Comparison of ENCODE assay signal across 16 cellular contexts in the genomic region with DNA sequence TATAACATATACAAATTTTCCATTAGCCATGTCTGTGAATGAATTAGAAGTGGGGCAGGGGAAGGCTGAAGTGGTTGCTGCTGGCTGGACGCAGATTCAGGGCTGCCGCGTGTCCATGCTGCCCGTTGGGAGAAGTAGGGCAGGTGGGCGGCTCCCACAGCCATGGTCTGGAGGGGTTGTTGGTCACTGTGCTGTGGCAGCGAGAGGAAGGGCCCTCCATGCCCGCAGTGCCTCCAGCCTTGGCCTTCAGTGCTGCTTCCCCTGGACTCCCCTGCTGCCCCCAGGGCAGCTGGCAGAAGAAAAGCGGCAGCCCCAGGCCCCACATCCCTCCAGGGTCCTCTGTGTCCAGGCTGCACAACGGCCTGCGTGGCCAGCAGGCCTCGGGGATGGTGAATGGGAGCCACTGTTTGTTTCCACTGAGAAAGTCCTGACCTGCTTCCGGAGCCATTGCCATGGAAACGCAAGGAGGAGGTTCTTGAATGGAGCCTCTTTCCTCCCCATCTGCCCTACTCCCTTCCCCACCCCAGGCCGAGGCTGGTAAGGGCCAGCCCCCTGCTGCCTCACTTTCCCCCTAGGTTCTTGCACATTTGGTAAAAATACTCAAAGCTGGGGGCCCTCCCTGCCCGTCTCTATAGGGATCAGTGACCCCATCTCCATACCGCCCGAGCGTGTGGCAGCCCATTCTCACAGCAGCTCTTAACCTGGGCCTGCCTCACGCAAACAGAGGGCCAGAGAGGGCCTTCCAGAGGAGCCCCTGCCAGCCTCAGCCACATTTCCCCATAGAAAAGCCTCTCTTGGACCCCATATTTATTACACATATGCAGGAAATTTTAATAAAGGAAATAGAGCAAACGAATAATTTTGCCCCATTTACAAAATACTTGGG.
DNase-seq lines count a peak whose midpoint lies in the region; ATAC-seq lines count a peak whose summit lies in the region.
"Had no signal": no experiment of that assay in that cellular context is flagged by ENCODE, and none has a peak within 500 bp of the region (broad histone marks: within the 10 kb centered on the region; RNA-seq: fewer than 3 reads in every experiment).

No MANE protein-coding gene starts in this region.

- H3K36me3 ChIP-seq in aorta (ENCODE audit: control insufficient read depth in 1 of 2, insufficient read depth in 2 of 2, low read length in 1 of 2): no peaks in the 10 kb centered on the region
- H3K36me3 ChIP-seq: pancreas had no signal

- 81 to 83% methylated on average over 20 of the region's 20 CpGs for WGBS in aorta, 2 donors

- peak; percentile 40 for ATAC-seq in aorta (ENCODE audit: low FRiP score)
- no peak for ATAC-seq in HG02885 (IDR thresholded peaks at IDR 0.05; ENCODE audit: poor library complexity, unreplicated experiment)
- ATAC-seq in HG03432 (IDR thresholded peaks at IDR 0.05; ENCODE audit: unreplicated experiment): no peak
- ATAC-seq: pancreas had no signal

- intact Hi-C loops in aorta (cut with DNase I): no loop called here

- no peak overlapping the region for H3K27ac ChIP-seq in aorta (ENCODE audit: low read depth in 1 of 2, low read length in 2 of 2)
- H3K27ac ChIP-seq: pancreas had no signal

- H3K27me3 ChIP-seq in aorta (ENCODE audit: control insufficient read depth in 1 of 2, insufficient read depth in 2 of 2, low read length in 1 of 2): no peaks in the 10 kb centered on the region
- H3K27me3 ChIP-seq: esophagus muscularis mucosa, pancreas had no signal

- DNase-seq in NCI-H748 (lab: John Stamatoyannopoulos, UW; ENCODE audit: unreplicated experiment) (peak; percentile 12), NCI-H748 treated with DMSO at 0.1 percent for 48 hours (lab: John Stamatoyannopoulos, UW) (no peak), epidermal melanocyte (ENCODE audit: insufficient read length, low spot score) (peak; percentile 55), lung microvascular endothelial cell (ENCODE audit: low read depth in 2 of 2) (peak; percentile 73 to 83), aorta (no peak)
- DNase-seq in stimulated activated CD4-positive, alpha-beta T cell treated with anti-CD3 and anti-CD28 coated beads, Interleukin-2, amount 100 ng/mL, for 24 hours: no peak
- DNase-seq: activated CD4-positive, alpha-beta T cell treated with anti-CD3 and anti-CD28 coated beads, Interleukin-2, amount 10 ng/mL, durations not matched to agents 7 days and 5 days; activated naive CD8-positive, alpha-beta T cell treated with anti-CD3 and anti-CD28 coated beads, Interleukin-2, amount 10 ng/mL, durations not matched to agents 7 days and 5 days; activated T-cell treated with anti-CD3 and anti-CD28 coated beads, Interleukin-2, amount 50 U/mL, for 24 hours; CD4-positive, CD25-positive, alpha-beta regulatory T cell; NCI-H2227 treated with DMSO at 0.1 percent for 48 hours; pancreas; SHP77 treated with DMSO at 0.1 percent for 48 hours had no signal

- no peaks in the 10 kb centered on the region for H3K9me3 ChIP-seq in aorta (ENCODE audit: control insufficient read depth, low read length)
- H3K9me3 ChIP-seq: esophagus muscularis mucosa, pancreas had no signal

- no peak overlapping the region for H3K4me3 ChIP-seq in aorta (ENCODE audit: low read length in 2 of 2)
- H3K4me3 ChIP-seq: esophagus muscularis mucosa, pancreas had no signal

- H3K4me1 ChIP-seq in aorta (ENCODE audit: control insufficient read depth in 1 of 2, insufficient read depth in 2 of 2, low read length in 2 of 2): no peaks in the 10 kb centered on the region
- H3K4me1 ChIP-seq: pancreas had no signal

Comparison
In these comparisons a context has a peak if more than half of its experiments do, and no peak if none do; other contexts are left out.
1. DNase-seq: peak in NCI-H748 (single experiment), epidermal melanocyte (single experiment) and lung microvascular endothelial cell (2 of 2); none in NCI-H748 treated with DMSO at 0.1 percent for 48 hours (single experiment), aorta (0 of 2) and stimulated activated CD4-positive, alpha-beta T cell treated with anti-CD3 and anti-CD28 coated beads, Interleukin-2, amount 100 ng/mL, for 24 hours (0 of 2).